In genomic region chr12:47755655-47756562, GRCh38 we compare ENCODE assay signal across 8 cellular contexts. TPM values are rescaled to one million over a fixed set of nuclear protein-coding genes. Genes with fewer than 3 reads are reported as not detected.
A peak's percentile ranks its signal among the peaks of the same experiment; 100 is the strongest.
DNase-seq lines count a peak whose midpoint lies in the region; ATAC-seq and TF ChIP-seq lines count a peak whose summit lies in the region.

No MANE protein-coding gene starts in this region.

- H3K27me3 ChIP-seq in MM.1S (replicated peaks; ENCODE audit: insufficient read depth, low read length): 0 out of 2 replicates have a peak, but pooled peaks cover 3% of the 10 kb centered on the region

- in situ Hi-C loops in KBM-7 (cut with MboI; ENCODE audit: low pct_unique_long_range_greater_than_20kb, low sequenced_read_pairs): no loop called here

- no peaks in the 10 kb centered on the region for H4K20me1 ChIP-seq in MM.1S (ENCODE audit: insufficient read depth, low read length)

- DNase-seq in MM.1S (peak; percentile 87), glomerular visceral epithelial cell (ENCODE audit: extremely low spot score) (peak; percentile 42), KBM-7 (no peak), mesenteric fat pad (ENCODE audit: low spot score) (no peak)
- DNase-seq in effector CD4-positive, alpha-beta T cell: no peak

- peak overlapping the region; percentile 76 for H3K27ac ChIP-seq in MM.1S (ENCODE audit: low read length)

- H3K9me3 ChIP-seq in MM.1S (replicated peaks; ENCODE audit: insufficient read depth, low read length): no peaks in the 10 kb centered on the region

- peak overlapping the region; percentile 34; the same call in 1 of the 2 replicates for H3K9ac ChIP-seq in MM.1S (ENCODE audit: low read length)

- peak overlapping the region; percentile 80 for H3K4me2 ChIP-seq in MM.1S (ENCODE audit: low read depth, low read length)

- H3K36me3 ChIP-seq in MM.1S (replicated peaks; ENCODE audit: insufficient read depth, low read length): no peaks in the 10 kb centered on the region

- TF ChIP-seq CTCF in MM.1S (IDR thresholded peaks at IDR 0.05; ENCODE audit: low read length): no peak

- H3K4me1 ChIP-seq in MM.1S (ENCODE audit: low read length): peaks cover 32% of the 10 kb centered on the region

- H3K4me3 ChIP-seq in MM.1S (ENCODE audit: low read length): peak overlapping the region; percentile 55

- peaks cover 16% of the 10 kb centered on the region for H3F3A ChIP-seq in MM.1S (ENCODE audit: insufficient read depth, low read length)

- H3K79me2 ChIP-seq in MM.1S (ENCODE audit: low read length): no peaks in the 10 kb centered on the region

- H2AFZ ChIP-seq in MM.1S (ENCODE audit: low read length): peak overlapping the region; percentile 80

- H3K9me2 ChIP-seq in MM.1S (replicated peaks; ENCODE audit: insufficient read depth, low read length): no peaks in the 10 kb centered on the region

- peak; percentile 58 for ATAC-seq in GM18520 (IDR thresholded peaks at IDR 0.05; ENCODE audit: unreplicated experiment)
- peak; percentile 74 for ATAC-seq in GM21529 (IDR thresholded peaks at IDR 0.05; ENCODE audit: unreplicated experiment)
- no peak for ATAC-seq in SK-N-SH treated with all-trans-retinoic acid at 6 μM for 48 hours

TF ChIP-seq in SK-N-SH treated with all-trans-retinoic acid at 6 μM for 48 hours, 23 proteins besides CTCF, POLR2A, EP300 and RAD21:
- TF ChIP-seq ESRRG (CRISPR knock-in tag; IDR thresholded peaks at IDR 0.05) (no peak), ZNF565 (CRISPR knock-in tag; conservative IDR thresholded peaks at IDR 0.05; ENCODE audit: low read depth) (no peak), RARB (CRISPR knock-in tag; IDR thresholded peaks at IDR 0.05) (no peak), ZNF70 (CRISPR knock-in tag; IDR thresholded peaks at IDR 0.05) (no peak)
TF ChIP-seq in SK-N-SH treated with all-trans-retinoic acid at 6 μM for 48 hours: peak in this region for 0.

RNA-seq across cellular contexts. Expression of gene RAPGEF3, which starts 2.8 kb away (rescaled TPM):
- total RNA-seq in mesenteric fat pad: 79.4 TPM

RNA-seq across cellular contexts. Expression of gene SLC48A1, which starts 17.1 kb away (rescaled TPM):
- total RNA-seq in mesenteric fat pad: 40.3 TPM

RNA-seq across cellular contexts. Expression of gene ENDOU, which starts 30.6 kb away (rescaled TPM):
- total RNA-seq in mesenteric fat pad: 1.4 TPM

RNA-seq across cellular contexts. Expression of gene RPAP3, which starts 50.1 kb away (rescaled TPM):
- total RNA-seq in mesenteric fat pad: 17.6 TPM

Comparison
In these comparisons a context has a peak if more than half of its experiments do, and no peak if none do; other contexts are left out.
1. DNase-seq: peak in MM.1S (single experiment) and glomerular visceral epithelial cell (single experiment); none in KBM-7 (single experiment), mesenteric fat pad (single experiment) and effector CD4-positive, alpha-beta T cell (single experiment).